In the genomic region with DNA sequence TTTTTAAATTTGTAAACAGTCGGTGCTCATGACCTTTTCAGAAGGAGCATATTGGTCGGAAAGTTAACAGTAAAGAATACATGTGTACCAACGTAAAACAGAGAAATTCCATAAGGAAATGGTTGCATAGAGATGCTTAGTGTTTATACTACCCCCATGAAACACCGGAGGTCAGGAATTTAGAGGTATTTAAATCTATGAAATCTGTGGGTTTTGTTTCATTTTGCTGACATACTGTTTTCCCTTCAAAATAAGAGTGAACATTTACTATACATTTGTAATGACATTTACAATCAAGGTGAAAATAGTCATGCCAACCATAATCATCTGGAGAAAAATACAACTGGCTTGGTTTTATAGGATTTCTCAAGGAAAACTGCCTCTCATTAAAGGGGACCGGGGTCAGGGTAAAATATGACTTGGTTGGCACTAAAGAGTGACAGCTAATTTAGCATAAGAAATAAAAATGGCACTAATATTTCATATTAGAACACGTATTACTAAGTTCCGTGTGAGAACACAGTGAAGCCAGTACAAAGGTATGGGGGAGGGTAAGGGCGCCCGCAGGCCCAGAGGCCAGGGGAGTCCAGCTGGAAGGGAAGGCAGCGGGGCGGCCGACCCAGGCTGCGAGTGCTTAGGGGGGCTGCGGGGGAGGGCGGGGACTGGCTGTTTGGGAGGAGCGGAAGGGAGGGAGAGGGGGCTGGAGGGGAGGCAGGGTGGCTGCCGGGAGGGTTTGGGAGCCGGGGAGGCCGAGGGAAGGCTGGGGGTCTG, we compare ENCODE assay signal across 7 cellular contexts. TPM values are rescaled to one million over a fixed set of nuclear protein-coding genes. Genes with fewer than 3 reads are reported as not detected.
A peak's percentile ranks its signal among the peaks of the same experiment; 100 is the strongest.
DNase-seq lines count a peak whose midpoint lies in the region; ATAC-seq and TF ChIP-seq lines count a peak whose summit lies in the region.

No MANE protein-coding gene starts in this region.

- no peak for TF ChIP-seq CTCF in lung (IDR thresholded peaks at IDR 0.05; ENCODE audit: control extremely low read depth, extremely low read depth)

- no peaks in the 10 kb centered on the region for H3K9me3 ChIP-seq in KOPT-K1 (ENCODE audit: insufficient read depth, low read length, poor library complexity, severe bottlenecking)
- no peaks in the 10 kb centered on the region for H3K9me3 ChIP-seq in T-helper 17 cell (ENCODE audit: control insufficient read depth, low read length, poor library complexity, severe bottlenecking)
- H3K9me3 ChIP-seq in effector memory CD4-positive, alpha-beta T cell (ENCODE audit: control insufficient read depth, low read length), result no peaks in the 10 kb centered on the region
- H3K9me3 ChIP-seq in lung (ENCODE audit: control insufficient read depth in 2 of 2, insufficient read depth in 1 of 2, low read length in 1 of 2), result no peaks in the 10 kb centered on the region
- H3K9me3 ChIP-seq in thymus (ENCODE audit: control insufficient read depth), result no peaks in the 10 kb centered on the region

- ATAC-seq in GM21526 (IDR thresholded peaks at IDR 0.05; ENCODE audit: low FRiP score, unreplicated experiment) (peak; percentile 3), T-helper 17 cell (no peak), lung (ENCODE audit: insufficient read depth, low FRiP score) (peak; percentile 3)

- H3K36me3 Mint-ChIP-seq in T-helper 17 cell (ENCODE audit: low read depth), result no peaks in the 10 kb centered on the region

- H3K4me1 Mint-ChIP-seq in T-helper 17 cell, result peaks cover 29% of the 10 kb centered on the region

- H3K4me3 ChIP-seq in effector memory CD4-positive, alpha-beta T cell (ENCODE audit: insufficient read depth, low read depth, low read length, poor library complexity, severe bottlenecking), result peak overlapping the region; percentile 73
- peak overlapping the region; percentile 57 for H3K4me3 ChIP-seq in lung
- H3K4me3 ChIP-seq in thymus (ENCODE audit: low read length), result peak overlapping the region; percentile 94

- no peaks in the 10 kb centered on the region for H3K27me3 ChIP-seq in effector memory CD4-positive, alpha-beta T cell (replicated peaks; ENCODE audit: control insufficient read depth, insufficient read depth, low read length, poor library complexity, severe bottlenecking)
- H3K27me3 ChIP-seq in lung (ENCODE audit: control insufficient read depth, insufficient read depth) (no peaks in the 10 kb centered on the region), thymus (ENCODE audit: control insufficient read depth, insufficient read depth) (no peaks in the 10 kb centered on the region)

- H3K27ac Mint-ChIP-seq in T-helper 17 cell, result peak overlapping the region; percentile 99

- H3K27ac ChIP-seq in KOPT-K1 (ENCODE audit: low read depth, low read length, poor library complexity, severe bottlenecking) (peak overlapping the region; percentile 93), lung (ENCODE audit: low read depth in 1 of 2, low read length in 1 of 2) (peak overlapping the region; percentile 98 to 99), thymus (ENCODE audit: low read depth) (peak overlapping the region; percentile 100)
- H3K27ac ChIP-seq in effector memory CD4-positive, alpha-beta T cell (ENCODE audit: insufficient read depth, low read length, poor library complexity, severe bottlenecking), result peak overlapping the region; percentile 99

- H3K27me3 Mint-ChIP-seq in T-helper 17 cell, result no peaks in the 10 kb centered on the region

- DNase-seq in EH (ENCODE audit: low read depth) (peak; percentile 65), T-helper 17 cell (no peak), lung (ENCODE audit: low spot score) (peak; percentile 56)
- DNase-seq in effector memory CD4-positive, alpha-beta T cell, result peak in 1 of 3 donors; percentile 3

- peak overlapping the region; percentile 96 for H3K4me3 Mint-ChIP-seq in T-helper 17 cell

- peaks cover 5% of the 10 kb centered on the region for H3K4me1 ChIP-seq in effector memory CD4-positive, alpha-beta T cell (ENCODE audit: control insufficient read depth, insufficient read depth, low read length, poor library complexity, severe bottlenecking)
- H3K4me1 ChIP-seq in lung (ENCODE audit: control insufficient read depth in 2 of 2, insufficient read depth in 2 of 2, low read length in 2 of 2) (peaks cover 5 to 15% of the 10 kb centered on the region in 2 donors), thymus (ENCODE audit: control insufficient read depth, insufficient read depth, low read length) (no peaks in the 10 kb centered on the region)

- WGBS in lung, 2 donors, result 9 to 11% methylated on average over 17 to 19 of the region's 19 CpGs
- 14% methylated on average over 19 of the region's 19 CpGs for WGBS in thymus

- H3K36me3 ChIP-seq in KOPT-K1 (ENCODE audit: insufficient read depth, low read length) (peaks cover 38% of the 10 kb centered on the region), lung (ENCODE audit: control insufficient read depth in 2 of 2, insufficient read depth in 2 of 2, low read length in 2 of 2) (peaks cover 0 to 4% of the 10 kb centered on the region in 2 donors), thymus (ENCODE audit: control insufficient read depth, insufficient read depth) (peaks cover 15% of the 10 kb centered on the region)
- H3K36me3 ChIP-seq in effector memory CD4-positive, alpha-beta T cell (ENCODE audit: control insufficient read depth, insufficient read depth, low read length), result peaks cover 11% of the 10 kb centered on the region

RNA-seq across cellular contexts. Expression of gene RNU4ATAC, which starts 1.1 kb away (rescaled TPM):
- total RNA-seq in T-helper 17 cell (not detected), lung (not detected)
- polyA plus RNA-seq in lung (not detected), thymus (not detected)

Comparison
In these comparisons a context has a peak if more than half of its experiments do, and no peak if none do; other contexts are left out.
1. DNase-seq: peak in EH (single experiment) and lung (single experiment); none in T-helper 17 cell (0 of 3).
2. Peak in every context shown above with its lines, with median percentiles within 50 percentile points of each other: H3K27ac ChIP-seq and H3K4me3 ChIP-seq.